In genomic region chr15:60548101-60548500, GRCh38 we compare ENCODE assay signal across 11 cellular contexts.
DNase-seq lines count a peak whose midpoint lies in the region; ATAC-seq lines count a peak whose summit lies in the region.
"Had no signal": no experiment of that assay in that cellular context is flagged by ENCODE, and none has a peak within 500 bp of the region (broad histone marks: within the 10 kb centered on the region; RNA-seq: fewer than 3 reads in every experiment).

No MANE protein-coding gene starts in this region.

- H3K36me3 Mint-ChIP-seq in stimulated activated naive CD8-positive, alpha-beta T cell treated with anti-CD3 and anti-CD28 coated beads, Interleukin-15, Interleukin-2, amounts not matched to agents 100 ng/mL and 50 ng/mL, for 24 hours (ENCODE audit: low read depth), result peaks cover 23% of the 10 kb centered on the region

- peaks cover 100% of the 10 kb centered on the region for H3K4me1 Mint-ChIP-seq in stimulated activated naive CD8-positive, alpha-beta T cell treated with anti-CD3 and anti-CD28 coated beads, Interleukin-15, Interleukin-2, amounts not matched to agents 100 ng/mL and 50 ng/mL, for 24 hours (ENCODE audit: low read depth)

- H3K4me3 Mint-ChIP-seq in stimulated activated naive CD8-positive, alpha-beta T cell treated with anti-CD3 and anti-CD28 coated beads, Interleukin-15, Interleukin-2, amounts not matched to agents 100 ng/mL and 50 ng/mL, for 24 hours, result peak overlapping the region; percentile 60

- peak; percentile 87 for ATAC-seq in HG03521 (IDR thresholded peaks at IDR 0.05; ENCODE audit: unreplicated experiment)
- ATAC-seq: A549 had no signal

- no peaks in the 10 kb centered on the region for H3K9me3 Mint-ChIP-seq in stimulated activated naive CD8-positive, alpha-beta T cell treated with anti-CD3 and anti-CD28 coated beads, Interleukin-15, Interleukin-2, amounts not matched to agents 100 ng/mL and 50 ng/mL, for 24 hours

- peak overlapping the region; percentile 88 for H3K27ac Mint-ChIP-seq in stimulated activated naive CD8-positive, alpha-beta T cell treated with anti-CD3 and anti-CD28 coated beads, Interleukin-15, Interleukin-2, amounts not matched to agents 100 ng/mL and 50 ng/mL, for 24 hours

- no peaks in the 10 kb centered on the region for H3K27me3 Mint-ChIP-seq in stimulated activated naive CD8-positive, alpha-beta T cell treated with anti-CD3 and anti-CD28 coated beads, Interleukin-15, Interleukin-2, amounts not matched to agents 100 ng/mL and 50 ng/mL, for 24 hours

- DNase-seq in activated CD4-positive, alpha-beta T cell treated with anti-CD3 and anti-CD28 coated beads for 24 hours (ENCODE audit: low read depth in 2 of 2), result peak; percentile 39 to 52
- DNase-seq in activated CD4-positive, alpha-beta T cell treated with anti-CD3 and anti-CD28 coated beads for 1 hour, result no peak
- peak; percentile 44 for DNase-seq in activated naive CD8-positive, alpha-beta T cell treated with anti-CD3 and anti-CD28 coated beads, Interleukin-2, amount 50 U/mL, for 16 hours (ENCODE audit: low read depth, low spot score)
- DNase-seq in GM03348 (ENCODE audit: low spot score) (no peak), 8988T (no peak), AG08396 (ENCODE audit: low spot score) (no peak)
- DNase-seq: hypothalamus, NCI-H345 had no signal

Comparison
In these comparisons a context has a peak if more than half of its experiments do, and no peak if none do; other contexts are left out.
1. DNase-seq: peak in activated CD4-positive, alpha-beta T cell treated with anti-CD3 and anti-CD28 coated beads for 24 hours (2 of 2) and activated naive CD8-positive, alpha-beta T cell treated with anti-CD3 and anti-CD28 coated beads, Interleukin-2, amount 50 U/mL, for 16 hours (single experiment); none in activated CD4-positive, alpha-beta T cell treated with anti-CD3 and anti-CD28 coated beads for 1 hour (single experiment), GM03348 (single experiment), 8988T (single experiment) and AG08396 (single experiment).